Comparison of ENCODE assay signal across 9 cellular contexts in genomic region chr6:11918021-11918738, GRCh38.
DNase-seq lines count a peak whose midpoint lies in the region; ATAC-seq and TF ChIP-seq lines count a peak whose summit lies in the region.
"Had no signal": no experiment of that assay in that cellular context is flagged by ENCODE, and none has a peak within 500 bp of the region (broad histone marks: within the 10 kb centered on the region; RNA-seq: fewer than 3 reads in every experiment).

No MANE protein-coding gene starts in this region.

- H3K4me1 ChIP-seq in SJSA1 (replicated peaks) (peaks cover 29% of the 10 kb centered on the region), PC-3 (ENCODE audit: insufficient read depth, low read length) (peaks cover 15% of the 10 kb centered on the region)

- TF ChIP-seq CTCF in foreskin fibroblast (IDR thresholded peaks at IDR 0.05; ENCODE audit: low read depth, low read length) (no peak), PC-3 (conservative IDR thresholded peaks at IDR 0.05; ENCODE audit: low read depth, low read length) (no peak), coronary artery (IDR thresholded peaks at IDR 0.05) (no peak)

- H3K9me2 ChIP-seq in PC-3 (replicated peaks; ENCODE audit: low read length), result no peaks in the 10 kb centered on the region

- CTCF ChIA-PET in PC-3 (lab: Charles Lee), result no interaction called here

- H3K36me3 ChIP-seq in SJSA1, result no peaks in the 10 kb centered on the region
- no peaks in the 10 kb centered on the region for H3K36me3 ChIP-seq in PC-3 (ENCODE audit: low read depth, low read length)

- no peaks in the 10 kb centered on the region for H3F3A ChIP-seq in PC-3 (ENCODE audit: low read length, unreplicated experiment)

- H4K20me1 ChIP-seq in PC-3 (ENCODE audit: low read length), result no peaks in the 10 kb centered on the region

- H3K4me2 ChIP-seq in PC-3 (ENCODE audit: low read length), result no peak overlapping the region

- BruUV-seq in PC-3 (replicated peaks; lab: Mats Ljungman, UMichigan), result no TSS peak

- POLR2A ChIA-PET in PC-3 (lab: Charles Lee; ENCODE audit: unreplicated experiment), result no interaction called here

- H3K27me3 ChIP-seq in SJSA1 (replicated peaks), result no peaks in the 10 kb centered on the region
- H3K27me3 ChIP-seq in PC-3 (ENCODE audit: low read length), result no peaks in the 10 kb centered on the region

- H3K9ac ChIP-seq in PC-3 (ENCODE audit: low read length), result no peak overlapping the region

- H3K79me2 ChIP-seq in PC-3 (ENCODE audit: low read length), result no peaks in the 10 kb centered on the region

- ATAC-seq in PC-3, result no peak
- no peak for ATAC-seq in GM18517 (IDR thresholded peaks at IDR 0.05; ENCODE audit: unreplicated experiment)

- DNase-seq in H4 (ENCODE audit: low spot score), result peak; percentile 75
- DNase-seq in SJSA1 (ENCODE audit: low read depth in 1 of 2, low spot score in 2 of 2), result peak in 1 of 2 experiments; percentile 48
- peak; percentile 68 to 78 for DNase-seq in foreskin fibroblast
- DNase-seq in skeletal muscle cell (ENCODE audit: low read depth), result peak; percentile 28
- DNase-seq in PC-3, result no peak
- DNase-seq in coronary artery (ENCODE audit: low spot score), result no peak
- DNase-seq: activated CD8-positive, alpha-beta memory T cell treated with anti-CD3 and anti-CD28 coated beads, Interleukin-2, amount 50 U/mL, for 48 hours; GOT3 had no signal

- no peak overlapping the region for H3K4me3 ChIP-seq in SJSA1
- no peak overlapping the region for H3K4me3 ChIP-seq in foreskin fibroblast (ENCODE audit: low read depth in 1 of 2, low read length in 2 of 2)
- H3K4me3 ChIP-seq in skeletal muscle cell (ENCODE audit: low read depth, low read length), result no peak overlapping the region
- no peak overlapping the region for H3K4me3 ChIP-seq in PC-3 (ENCODE audit: low read length)
- H3K4me3 ChIP-seq in coronary artery, result no peak overlapping the region

- no peak overlapping the region for H2AFZ ChIP-seq in PC-3 (ENCODE audit: low read length)

- H3K9me3 ChIP-seq in SJSA1 (replicated peaks) (no peaks in the 10 kb centered on the region), PC-3 (ENCODE audit: low read length) (no peaks in the 10 kb centered on the region)

- intact Hi-C loops in PC-3 (cut with micrococcal nuclease), result no loop called here

- H3K27ac ChIP-seq in SJSA1, result peak overlapping the region; percentile 43
- H3K27ac ChIP-seq in PC-3 (ENCODE audit: low read length), result no peak overlapping the region
- H3K27ac ChIP-seq in coronary artery, result no peak overlapping the region

Comparison
In these comparisons a context has a peak if more than half of its experiments do, and no peak if none do; other contexts are left out.
1. DNase-seq: peak in H4 (single experiment), foreskin fibroblast (2 of 2) and skeletal muscle cell (single experiment); none in PC-3 (single experiment) and coronary artery (single experiment).